Comparison of ENCODE assay signal across 20 cellular contexts in genomic region chr2:158381205-158381604, GRCh38.
A peak's percentile ranks its signal among the peaks of the same experiment; 100 is the strongest.
DNase-seq lines count a peak whose midpoint lies in the region; ATAC-seq, FAIRE-seq and TF ChIP-seq lines count a peak whose summit lies in the region.
"Had no signal": no experiment of that assay in that cellular context is flagged by ENCODE, and none has a peak within 500 bp of the region (broad histone marks: within the 10 kb centered on the region; RNA-seq: fewer than 3 reads in every experiment).

No MANE protein-coding gene starts in this region.

- no peak overlapping the region for H3K27ac Mint-ChIP-seq in CD14-positive monocyte
- H3K27ac Mint-ChIP-seq: IgD-negative memory B cell had no signal

- H3K27ac ChIP-seq in K562 (ENCODE audit: extremely low read depth, low read depth, low read length), result no peak overlapping the region
- peak overlapping the region; percentile 27 for H3K27ac ChIP-seq in hepatocyte
- no peak overlapping the region for H3K27ac ChIP-seq in aorta (ENCODE audit: low read depth in 1 of 2, low read length in 2 of 2)
- H3K27ac ChIP-seq in spleen, result no peak overlapping the region
- H3K27ac ChIP-seq: C4-2B, Peyer's patch, SJSA1 had no signal

- no peak for FAIRE-seq in K562 (lab: Jason Lieb, UNC)
- FAIRE-seq: D721Med, G401.6, GM12892 had no signal

- H3K36me3 ChIP-seq in K562 (ENCODE audit: control insufficient read depth, insufficient read depth, low read length), result no peaks in the 10 kb centered on the region
- H3K36me3 ChIP-seq in hepatocyte (replicated peaks; ENCODE audit: insufficient read depth, low read depth), result no peaks in the 10 kb centered on the region
- no peaks in the 10 kb centered on the region for H3K36me3 ChIP-seq in aorta (ENCODE audit: control insufficient read depth in 1 of 2, insufficient read depth in 2 of 2, low read length in 1 of 2)
- no peaks in the 10 kb centered on the region for H3K36me3 ChIP-seq in spleen
- H3K36me3 ChIP-seq: MG63, Peyer's patch, SJSA1 had no signal

- peaks cover 0 to 12% (median 3%) of the 10 kb centered on the region in 7 donors for H3K9me3 Mint-ChIP-seq in CD14-positive monocyte

- H3K4me2 ChIP-seq in K562 (ENCODE audit: insufficient read depth, low read length) (no peak overlapping the region), hepatocyte (no peak overlapping the region)

- H3K9me1 ChIP-seq in K562 (ENCODE audit: control insufficient read depth, insufficient read depth, low read length), result no peaks in the 10 kb centered on the region

- BruUV-seq in K562 (replicated peaks; lab: Mats Ljungman, UMichigan), result no TSS peak

- in situ Hi-C loops in K562 (cut with MboI), result no loop called here

- H3K9me3 ChIP-seq in K562 (replicated peaks; ENCODE audit: control insufficient read depth, insufficient read depth, low read depth, low read length) (no peaks in the 10 kb centered on the region), hepatocyte (ENCODE audit: low read depth) (no peaks in the 10 kb centered on the region), aorta (ENCODE audit: control insufficient read depth, low read length) (peaks cover 4% of the 10 kb centered on the region), spleen (peaks cover 0 to 9% (median 0%) of the 10 kb centered on the region in 8 donors)
- H3K9me3 ChIP-seq: MG63, Peyer's patch, SJSA1 had no signal

- intact Hi-C loops in K562 (cut with micrococcal nuclease) (no loop called here), aorta (cut with DNase I) (no loop called here), CD14-positive monocyte (cut with micrococcal nuclease) (no loop called here), spleen (cut with DNase I; ENCODE audit: low total_unique reads) (no loop called here)

- 28% methylated on average over 3 of the region's 3 CpGs for WGBS in K562 (ENCODE audit: insufficient coverage, low coverage, missing lambda C conversion rate)
- WGBS in hepatocyte (ENCODE audit: low lambda C conversion rate, missing lambda C conversion rate), result 73% methylated on average over 3 of the region's 3 CpGs
- WGBS in aorta, 2 donors, result 90 to 94% methylated on average over 3 of the region's 3 CpGs
- WGBS in spleen, 5 donors, result 85 to 95% (median 95%) methylated on average over 3 of the region's 3 CpGs

- no peaks in the 10 kb centered on the region for H3K9me2 ChIP-seq in hepatocyte (replicated peaks; ENCODE audit: insufficient read depth)

- H3K27me3 ChIP-seq in K562 (ENCODE audit: control insufficient read depth in 2 of 2, insufficient read depth in 2 of 2, low read length in 2 of 2) (no peaks in the 10 kb centered on the region), hepatocyte (no peaks in the 10 kb centered on the region), aorta (ENCODE audit: control insufficient read depth in 1 of 2, insufficient read depth in 2 of 2, low read length in 1 of 2) (no peaks in the 10 kb centered on the region), spleen (replicated peaks in 1 of 7) (no peaks in the 10 kb centered on the region)
- H3K27me3 ChIP-seq: MG63, Peyer's patch, SJSA1 had no signal

- H3K27me3 Mint-ChIP-seq in CD14-positive monocyte (ENCODE audit: low read depth in 3 of 3), result peaks cover 0 to 2% (median 1%) of the 10 kb centered on the region in 3 donors

- TF ChIP-seq CTCF in K562 (IDR thresholded peaks at IDR 0.05 in 2 of 3, conservative IDR thresholded peaks at IDR 0.05 in 1 of 3; ENCODE audit: insufficient read depth in 2 of 3, low read depth in 1 of 3, low read length in 3 of 3) (no peak), hepatocyte (IDR thresholded peaks at IDR 0.05; ENCODE audit: poor library complexity) (no peak), CD14-positive monocyte (IDR thresholded peaks at IDR 0.05) (no peak), spleen (IDR thresholded peaks at IDR 0.05 in 8 of 11, conservative IDR thresholded peaks at IDR 0.05 in 3 of 11) (no peak)

- no peak for TF ChIP-seq EP300 in K562 (IDR thresholded peaks at IDR 0.05; ENCODE audit: low read length)

- H3K4me3 ChIP-seq in K562, result no peak overlapping the region
- H3K4me3 ChIP-seq in hepatocyte, result no peak overlapping the region
- H3K4me3 ChIP-seq in aorta (ENCODE audit: low read length in 2 of 2), result no peak overlapping the region
- no peak overlapping the region for H3K4me3 ChIP-seq in spleen
- H3K4me3 ChIP-seq: MG63, Peyer's patch, SJSA1 had no signal

- no peaks in the 10 kb centered on the region for H3K4me1 Mint-ChIP-seq in CD14-positive monocyte

- ATAC-seq in K562, result peak; percentile 47; the same call in 2 of the 3 replicates
- no peak for ATAC-seq in aorta (ENCODE audit: low FRiP score)

- H3K4me1 ChIP-seq in K562 (replicated peaks in 1 of 2; ENCODE audit: control insufficient read depth in 2 of 2, insufficient read depth in 2 of 2, low read length in 2 of 2), result no peaks in the 10 kb centered on the region
- H3K4me1 ChIP-seq in hepatocyte (ENCODE audit: insufficient read depth), result no peaks in the 10 kb centered on the region
- H3K4me1 ChIP-seq in aorta (ENCODE audit: control insufficient read depth in 1 of 2, insufficient read depth in 2 of 2, low read length in 2 of 2), result no peaks in the 10 kb centered on the region
- no peaks in the 10 kb centered on the region for H3K4me1 ChIP-seq in spleen
- H3K4me1 ChIP-seq: Peyer's patch, SJSA1 had no signal

- no peaks in the 10 kb centered on the region for H3K79me2 ChIP-seq in K562 (ENCODE audit: control insufficient read depth, insufficient read depth, low read length)
- H3K79me2 ChIP-seq in hepatocyte, result no peaks in the 10 kb centered on the region

- POLR2A ChIA-PET in K562 (lab: Yijun Ruan, JAX), result interaction anchor here (0.9 kb wide), 1 partner anchor 178 kb away, joined by 6 read pairs; no protein-coding TSS in a partner anchor

- H3K36me3 Mint-ChIP-seq in CD14-positive monocyte, result no peaks in the 10 kb centered on the region
- H3K36me3 Mint-ChIP-seq: IgD-negative memory B cell had no signal

- DNase-seq in NCI-H82 (lab: John Stamatoyannopoulos, UW), result peak; percentile 8
- no peak for DNase-seq in NCI-H82 treated with DMSO at 0.1 percent for 48 hours (lab: John Stamatoyannopoulos, UW; ENCODE audit: unreplicated experiment)
- DNase-seq in K562 (ENCODE audit: extremely low read depth in 1 of 4, low spot score in 3 of 4), result peak in 2 of 4 experiments; percentile 53 to 56
- DNase-seq in hepatocyte (ENCODE audit: low spot score), result no peak
- no peak for DNase-seq in aorta
- no peak for DNase-seq in OCI-M2 (lab: John Stamatoyannopoulos, UW; ENCODE audit: unreplicated experiment)
- no peak for DNase-seq in CD14-positive monocyte (ENCODE audit: low spot score)
- DNase-seq in spleen, result no peak
- DNase-seq: MG63, NCI-H1048, NCI-H1436, NCI-H187 treated with DMSO at 0.1 percent for 48 hours, NCI-H69, Peyer's patch had no signal

- no peak overlapping the region for H3K4me3 Mint-ChIP-seq in CD14-positive monocyte
- H3K4me3 Mint-ChIP-seq: IgD-negative memory B cell had no signal

- H2AFZ ChIP-seq in K562 (ENCODE audit: low read depth, low read length) (no peak overlapping the region), hepatocyte (no peak overlapping the region)

- no peak overlapping the region for H3K9ac ChIP-seq in K562 (ENCODE audit: insufficient read depth in 1 of 2, low read depth in 2 of 2, low read length in 2 of 2)

- CTCF ChIA-PET in K562 (lab: Yijun Ruan, JAX; ENCODE audit: low intra/inter-chr PET ratio), result no interaction called here

- TF ChIP-seq POLR2A in K562 (conservative IDR thresholded peaks at IDR 0.05) (no peak), spleen (IDR thresholded peaks at IDR 0.05) (no peak)

- TF ChIP-seq RAD21 in K562 (CRISPR knock-in tag; conservative IDR thresholded peaks at IDR 0.05 in 1 of 2, IDR thresholded peaks at IDR 0.05 in 1 of 2), result no peak

- H4K20me1 ChIP-seq in K562 (replicated peaks; ENCODE audit: control insufficient read depth, insufficient read depth, low read length) (no peaks in the 10 kb centered on the region), hepatocyte (ENCODE audit: insufficient read depth, poor library complexity, severe bottlenecking) (no peaks in the 10 kb centered on the region)

TF ChIP-seq in K562, 482 proteins besides CTCF, POLR2A, EP300 and RAD21 (continues in another document):
- TF ChIP-seq LEF1 (IDR thresholded peaks at IDR 0.05) (no peak), ZNF239 (CRISPR knock-in tag; IDR thresholded peaks at IDR 0.05) (no peak), TFAM (CRISPR knock-in tag; conservative IDR thresholded peaks at IDR 0.05) (no peak), ZNF277 (CRISPR knock-in tag; IDR thresholded peaks at IDR 0.05; ENCODE audit: borderline replicate concordance) (no peak), ARID1B (IDR thresholded peaks at IDR 0.05) (no peak), WHSC1 (IDR thresholded peaks at IDR 0.05; ENCODE audit: low read length) (no peak), E2F3 (CRISPR knock-in tag; IDR thresholded peaks at IDR 0.05) (no peak), ZNF785 (CRISPR knock-in tag; IDR thresholded peaks at IDR 0.05) (no peak)
